In genomic region chr19:29507081-29507860, GRCh38 we compare ENCODE assay signal across 26 cellular contexts. TPM values are rescaled to one million over a fixed set of nuclear protein-coding genes. Genes with fewer than 3 reads are reported as not detected.
"Had no signal": no experiment of that assay in that cellular context is flagged by ENCODE, and none has a peak within 500 bp of the region (broad histone marks: within the 10 kb centered on the region; RNA-seq: fewer than 3 reads in every experiment).

No MANE protein-coding gene starts in this region.

- H3K27ac ChIP-seq: adrenal gland, breast epithelium, epithelial cell of prostate, hepatocyte, psoas muscle, skin epidermis, suprapubic skin, WERI-Rb-1 had no signal

- H3K36me3 ChIP-seq: adrenal gland, breast epithelium, suprapubic skin, WERI-Rb-1 had no signal

- ATAC-seq: activated CD4-positive, alpha-beta T cell treated with anti-CD3 and anti-CD28 coated beads for 36 hours; activated CD8-positive, alpha-beta T cell treated with anti-CD3 and anti-CD28 coated beads for 36 hours; left lobe of liver; psoas muscle; right cardiac atrium; T-helper 17 cell had no signal

- H3K27me3 ChIP-seq: adrenal gland, hepatocyte had no signal

- H3K4me3 ChIP-seq: adrenal gland, breast epithelium, hepatocyte, psoas muscle, skin epidermis, suprapubic skin had no signal

- H3K4me1 ChIP-seq: adrenal gland, breast epithelium, psoas muscle had no signal

- H3K4me2 ChIP-seq: hepatocyte had no signal

- H3K4me1 Mint-ChIP-seq: activated CD4-positive, alpha-beta T cell treated with anti-CD3 and anti-CD28 coated beads for 36 hours; endodermal cell had no signal

- H3K27ac Mint-ChIP-seq: activated CD4-positive, alpha-beta T cell treated with anti-CD3 and anti-CD28 coated beads for 36 hours; activated CD8-positive, alpha-beta T cell treated with anti-CD3 and anti-CD28 coated beads for 36 hours; activated T-cell treated with anti-CD3 and anti-CD28 coated beads, Interleukin-2, amount 50 U/mL, for 24 hours; endodermal cell; stimulated activated naive CD8-positive, alpha-beta T cell treated with anti-CD3 and anti-CD28 coated beads, Interleukin-15, Interleukin-2, amounts not matched to agents 100 ng/mL and 50 ng/mL, for 24 hours; T-helper 17 cell had no signal

- H3K9me3 Mint-ChIP-seq: activated CD8-positive, alpha-beta T cell treated with anti-CD3 and anti-CD28 coated beads for 36 hours; activated T-cell treated with anti-CD3 and anti-CD28 coated beads, Interleukin-2, amount 50 U/mL, for 24 hours; endodermal cell; stimulated activated naive CD8-positive, alpha-beta T cell treated with anti-CD3 and anti-CD28 coated beads, Interleukin-15, Interleukin-2, amounts not matched to agents 100 ng/mL and 50 ng/mL, for 24 hours had no signal

- H2AFZ ChIP-seq: hepatocyte had no signal

- H3K4me3 Mint-ChIP-seq: activated CD4-positive, alpha-beta T cell treated with anti-CD3 and anti-CD28 coated beads for 36 hours; activated CD8-positive, alpha-beta T cell treated with anti-CD3 and anti-CD28 coated beads for 36 hours; activated T-cell treated with anti-CD3 and anti-CD28 coated beads, Interleukin-2, amount 50 U/mL, for 24 hours; endodermal cell; stimulated activated naive CD8-positive, alpha-beta T cell treated with anti-CD3 and anti-CD28 coated beads, Interleukin-15, Interleukin-2, amounts not matched to agents 100 ng/mL and 50 ng/mL, for 24 hours; T-helper 17 cell had no signal

- DNase-seq: activated CD4-positive, alpha-beta T cell treated with anti-CD3 and anti-CD28 coated beads for 36 hours; activated CD8-positive, alpha-beta T cell treated with anti-CD3 and anti-CD28 coated beads for 36 hours; activated naive CD4-positive, alpha-beta T cell treated with anti-CD3 and anti-CD28 coated beads, Interleukin-2, amount 50 U/mL, for 16 hours; activated T-cell treated with anti-CD3 and anti-CD28 coated beads, Interleukin-2, amount 50 U/mL, for 24 hours; adrenal gland; endodermal cell; foreskin fibroblast; mammary epithelial cell; psoas muscle; stimulated activated CD4-positive, alpha-beta T cell treated with anti-CD3 and anti-CD28 coated beads, Interleukin-15, amount 100 ng/mL, for 24 hours; stimulated activated CD4-positive, alpha-beta T cell treated with anti-CD3 and anti-CD28 coated beads, Interleukin-2, amount 100 ng/mL, for 48 hours; T-helper 17 cell; trophoblast cell; WERI-Rb-1 had no signal

- H3K79me2 ChIP-seq: hepatocyte had no signal

RNA-seq across cellular contexts. Expression of gene VSTM2B, which starts 18.5 kb away (rescaled TPM):
- total RNA-seq: activated CD4-positive, alpha-beta T cell treated with anti-CD3 and anti-CD28 coated beads for 36 hours; activated CD8-positive, alpha-beta T cell treated with anti-CD3 and anti-CD28 coated beads for 36 hours; adrenal gland; astrocyte; breast epithelium; dermis microvascular lymphatic vessel endothelial cell; glomerular endothelial cell; left lobe of liver; mammary epithelial cell; omental fat pad; psoas muscle; right cardiac atrium; suprapubic skin; T-helper 17 cell had no signal
- polyA plus RNA-seq: mammary epithelial cell, psoas muscle, right cardiac atrium had no signal
